ENCODE assay signal across 14 cellular contexts in the genomic region with DNA sequence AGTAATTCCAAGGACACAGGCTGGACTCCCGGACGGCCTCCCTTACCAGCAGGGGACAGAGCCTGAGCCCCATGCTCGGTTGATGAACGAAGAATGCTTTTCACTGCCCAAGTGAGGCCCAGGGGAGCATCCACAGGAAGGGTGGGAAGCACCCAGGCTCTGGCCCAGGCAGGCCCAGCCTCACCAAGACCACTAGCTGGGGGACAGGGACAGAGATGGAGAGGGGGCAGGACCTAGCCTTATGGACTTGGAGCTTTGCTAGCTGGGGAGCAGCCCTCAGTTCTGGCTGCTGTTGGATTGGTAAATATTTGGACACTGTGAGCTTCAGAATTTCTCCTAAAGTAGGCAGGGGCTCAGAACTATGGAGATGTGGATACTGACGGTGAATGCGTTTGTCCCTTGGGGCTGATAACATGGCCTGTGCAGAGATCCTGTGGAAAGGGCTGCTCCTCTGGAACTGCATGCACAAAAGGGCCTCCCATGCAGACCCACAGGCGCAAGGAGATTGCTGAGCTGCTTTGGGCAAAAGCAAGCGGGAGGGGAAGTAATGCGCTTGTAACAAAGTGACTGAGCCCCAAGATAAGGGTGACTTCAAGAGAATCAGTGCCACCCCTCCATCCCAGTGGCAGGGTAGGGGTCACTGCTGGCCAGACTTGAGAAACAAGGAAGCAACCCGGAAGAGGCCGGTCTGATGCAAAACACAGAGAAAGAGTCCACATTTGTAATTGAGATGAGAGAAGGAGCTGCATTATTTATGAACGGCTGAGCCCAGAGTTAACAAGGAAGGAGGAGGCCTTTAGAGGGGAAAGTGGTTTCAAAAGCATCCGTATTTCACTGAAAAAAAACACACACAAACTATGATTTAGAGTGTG.
DNase-seq lines count a peak whose midpoint lies in the region; FAIRE-seq and TF ChIP-seq lines count a peak whose summit lies in the region.
"Had no signal": no experiment of that assay in that cellular context is flagged by ENCODE, and none has a peak within 500 bp of the region (broad histone marks: within the 10 kb centered on the region; RNA-seq: fewer than 3 reads in every experiment).

No MANE protein-coding gene starts in this region.

- peak; percentile 49 for FAIRE-seq in GM19239 (lab: Jason Lieb, UNC)
- FAIRE-seq: GM18507 had no signal

- H2AFZ ChIP-seq in neuronal stem cell (ENCODE audit: low read length), result peak overlapping the region; percentile 85

- H3K9me3 ChIP-seq in neuronal stem cell (replicated peaks in 1 of 2; ENCODE audit: control insufficient read depth in 2 of 2, insufficient read depth in 1 of 2, low read depth in 1 of 2, low read length in 2 of 2), result peaks cover 0 to 5% of the 10 kb centered on the region in 2 donors

- peak overlapping the region; percentile 27 for H2BK15ac ChIP-seq in neuronal stem cell (ENCODE audit: low read length)

- H3K18ac ChIP-seq in neuronal stem cell (ENCODE audit: low read length), result peak overlapping the region; percentile 61

- no peak overlapping the region for H2AK5ac ChIP-seq in neuronal stem cell (ENCODE audit: low read depth, low read length)

- WGBS in neuronal stem cell (ENCODE audit: extremely low coverage in 2 of 2, insufficient read length in 2 of 2, insufficient replicate concordance in 1 of 2), 2 donors, result no CpG with 5 or more reads among the region's 13 CpGs

- H3K4me3 ChIP-seq in choroid plexus epithelial cell (ENCODE audit: low read depth, low read length) (no peak overlapping the region), neuronal stem cell (ENCODE audit: low read length in 2 of 2) (no peak overlapping the region), dorsolateral prefrontal cortex (no peak overlapping the region)

- H3K23ac ChIP-seq in neuronal stem cell (ENCODE audit: low read depth, low read length, poor library complexity), result no peak overlapping the region

- H3K14ac ChIP-seq in neuronal stem cell (ENCODE audit: low read length), result peak overlapping the region; percentile 63

- H2BK120ac ChIP-seq in neuronal stem cell (ENCODE audit: low read depth, low read length), result no peak overlapping the region

- no peak overlapping the region for H3K4ac ChIP-seq in neuronal stem cell (ENCODE audit: low read length)

- H3K27me3 ChIP-seq in neuronal stem cell (ENCODE audit: control insufficient read depth in 3 of 3, insufficient read depth in 3 of 3, low read depth in 1 of 3, low read length in 3 of 3) (no peaks in the 10 kb centered on the region), dorsolateral prefrontal cortex (no peaks in the 10 kb centered on the region)

- H2BK12ac ChIP-seq in neuronal stem cell (ENCODE audit: low read length), result no peak overlapping the region

- H3K4me1 ChIP-seq in neuronal stem cell (ENCODE audit: control insufficient read depth in 2 of 2, insufficient read depth in 1 of 2, low read depth in 1 of 2, low read length in 2 of 2), result peaks cover 0 to 3% of the 10 kb centered on the region in 2 donors

- no peak overlapping the region for H3K4me2 ChIP-seq in neuronal stem cell (ENCODE audit: insufficient read depth, low read length, poor library complexity, severe bottlenecking)

- H3K27ac ChIP-seq in neuronal stem cell (replicated peaks; ENCODE audit: low read length), result no peak overlapping the region
- H3K27ac ChIP-seq in dorsolateral prefrontal cortex, result peak overlapping the region in 8 of 59 donors; percentile 8 to 31 (median 19)

- no peak overlapping the region for H2BK5ac ChIP-seq in neuronal stem cell (ENCODE audit: low read length)

- H3K79me1 ChIP-seq in neuronal stem cell (ENCODE audit: low read depth, low read length), result no peaks in the 10 kb centered on the region

- H3K36me3 ChIP-seq in neuronal stem cell (replicated peaks in 1 of 2; ENCODE audit: control insufficient read depth in 2 of 2, insufficient read depth in 2 of 2, low read length in 2 of 2), result no peaks in the 10 kb centered on the region

- TF ChIP-seq CTCF in choroid plexus epithelial cell (conservative IDR thresholded peaks at IDR 0.05; ENCODE audit: low read depth, low read length) (no peak), dorsolateral prefrontal cortex (IDR thresholded peaks at IDR 0.05 in 54 of 56, conservative IDR thresholded peaks at IDR 0.05 in 2 of 56; ENCODE audit: low read depth in 1 of 56, partially characterized antibody in 56 of 56) (no peak)

- DNase-seq in GM19239 (ENCODE audit: insufficient read length, low spot score), result no peak
- peak; percentile 26 for DNase-seq in NOMO-1 treated with DMSO at 0.1 percent for 48 hours (lab: John Stamatoyannopoulos, UW; ENCODE audit: unreplicated experiment)
- peak; percentile 29 for DNase-seq in choroid plexus epithelial cell (ENCODE audit: low read depth)
- no peak for DNase-seq in neuronal stem cell (ENCODE audit: low spot score)
- DNase-seq in dorsolateral prefrontal cortex, result no peak
- no peak for DNase-seq in NCI-H1105 (lab: John Stamatoyannopoulos, UW)
- DNase-seq in stimulated activated CD4-positive, alpha-beta T cell treated with anti-CD3 and anti-CD28 coated beads, Interleukin-2, amount 100 ng/mL, for 48 hours, result no peak
- DNase-seq: activated CD4-positive, CD25-positive, alpha-beta regulatory T cell treated with anti-CD3 and anti-CD28 coated beads, Interleukin-2, amount 50 U/mL, for 72 hours; DMS53; NCI-H2171; nucleus accumbens; stimulated activated CD4-positive, alpha-beta T cell treated with anti-CD3 and anti-CD28 coated beads, Interleukin-1b, Interleukin-23, amount 100 ng/mL, for 48 hours; substantia nigra had no signal

- H4K91ac ChIP-seq in neuronal stem cell (ENCODE audit: low read depth, low read length, poor library complexity), result no peak overlapping the region

- intact Hi-C loops in dorsolateral prefrontal cortex (cut with DNase I), result no loop called here

- H3K9ac ChIP-seq in neuronal stem cell (ENCODE audit: low read depth, low read length, poor library complexity), result no peak overlapping the region

- H4K8ac ChIP-seq in neuronal stem cell (ENCODE audit: low read depth, low read length), result no peak overlapping the region

Comparison
In these comparisons a context has a peak if more than half of its experiments do, and no peak if none do; other contexts are left out.
1. DNase-seq: peak in NOMO-1 treated with DMSO at 0.1 percent for 48 hours (single experiment) and choroid plexus epithelial cell (single experiment); none in GM19239 (single experiment), neuronal stem cell (single experiment), dorsolateral prefrontal cortex (0 of 10), NCI-H1105 (single experiment) and stimulated activated CD4-positive, alpha-beta T cell treated with anti-CD3 and anti-CD28 coated beads, Interleukin-2, amount 100 ng/mL, for 48 hours (0 of 2).